Comparison of ENCODE assay signal across 25 cellular contexts in the genomic region with DNA sequence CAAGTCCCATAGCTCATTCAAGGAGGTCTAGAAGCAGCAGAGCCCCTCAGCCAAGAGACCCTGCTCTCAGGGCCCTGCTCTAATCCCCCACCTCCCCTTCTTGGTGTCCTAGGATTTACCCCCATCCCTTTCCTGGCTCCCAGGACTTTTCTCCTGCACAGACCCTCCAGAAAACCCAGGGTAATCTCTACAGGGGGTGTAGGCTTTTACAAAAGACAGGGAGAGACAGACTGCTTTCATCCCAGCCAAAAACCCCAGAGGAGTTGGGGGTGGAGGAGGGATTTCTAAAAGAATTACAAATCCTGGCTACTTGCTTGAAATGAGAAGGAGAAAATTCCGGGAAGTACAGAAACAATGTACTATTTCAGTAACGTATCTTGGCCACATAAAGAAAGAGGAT.
"Had no signal": no experiment of that assay in that cellular context is flagged by ENCODE, and none has a peak within 500 bp of the region (broad histone marks: within the 10 kb centered on the region; RNA-seq: fewer than 3 reads in every experiment).

No MANE protein-coding gene starts in this region.

- H3K4me3 ChIP-seq: body of pancreas had no signal

- H3K9me3 ChIP-seq: body of pancreas had no signal

- H3K4me3 Mint-ChIP-seq: activated CD8-positive, alpha-beta T cell treated with anti-CD3 and anti-CD28 coated beads for 36 hours; activated naive CD8-positive, alpha-beta T cell; activated T-cell treated with anti-CD3 and anti-CD28 coated beads, Interleukin-2, amount 50 U/mL, for 4 hours; activated T-helper 17 cell treated with anti-CD3 and anti-CD28 coated beads, Interleukin-2, amount 50 U/mL, for 72 hours; endodermal cell had no signal

- H3K27me3 Mint-ChIP-seq: activated CD8-positive, alpha-beta T cell treated with anti-CD3 and anti-CD28 coated beads for 36 hours; activated naive CD8-positive, alpha-beta T cell; activated T-helper 17 cell treated with anti-CD3 and anti-CD28 coated beads, Interleukin-2, amount 50 U/mL, for 72 hours had no signal

- DNase-seq: activated CD4-positive, alpha-beta T cell treated with anti-CD3 and anti-CD28 coated beads for 1 hour; activated CD4-positive, alpha-beta T cell treated with anti-CD3 and anti-CD28 coated beads for 4 hours; activated CD4-positive, alpha-beta T cell treated with anti-CD3 and anti-CD28 coated beads, Interleukin-2, amount 50 U/mL, for 1 hour; activated CD4-positive, alpha-beta T cell treated with anti-CD3 and anti-CD28 coated beads, Interleukin-2, amount 50 U/mL, for 48 hours; activated CD8-positive, alpha-beta memory T cell treated with anti-CD3 and anti-CD28 coated beads for 24 hours; activated CD8-positive, alpha-beta T cell treated with anti-CD3 and anti-CD28 coated beads for 36 hours; activated effector memory CD4-positive, alpha-beta T cell treated with Interleukin-2 at 50 U/mL for 16 hours; activated gamma-delta T cell treated with Interleukin-2 at 50 U/mL for 16 hours; activated naive CD4-positive, alpha-beta T cell treated with anti-CD3 and anti-CD28 coated beads, Interleukin-2, amount 50 U/mL, for 16 hours; activated naive CD4-positive, alpha-beta T cell treated with Interleukin-2 at 50 U/mL for 16 hours; activated T-cell treated with anti-CD3 and anti-CD28 coated beads, Interleukin-2, amount 50 U/mL, for 4 hours; amniotic stem cell; aorta; body of pancreas; caudate nucleus; cortex of kidney; dermis blood vessel endothelial cell; effector memory CD4-positive, alpha-beta T cell; endodermal cell; foreskin fibroblast; head of caudate nucleus; T-helper 2 cell had no signal

- H3K36me3 Mint-ChIP-seq: activated naive CD8-positive, alpha-beta T cell had no signal

- H3K4me1 Mint-ChIP-seq: endodermal cell had no signal

- ATAC-seq: activated CD8-positive, alpha-beta T cell treated with anti-CD3 and anti-CD28 coated beads for 36 hours; activated T-cell treated with anti-CD3 and anti-CD28 coated beads, Interleukin-2, amount 50 U/mL, for 4 hours; activated T-helper 17 cell treated with anti-CD3 and anti-CD28 coated beads, Interleukin-2, amount 50 U/mL, for 72 hours; body of pancreas; esophagus mucosa had no signal

- H3K4me1 ChIP-seq: body of pancreas had no signal

- H3K9me3 Mint-ChIP-seq: activated CD8-positive, alpha-beta T cell treated with anti-CD3 and anti-CD28 coated beads for 36 hours; endodermal cell had no signal

- H3K27me3 ChIP-seq: body of pancreas had no signal

- H3K27ac Mint-ChIP-seq: activated CD8-positive, alpha-beta T cell treated with anti-CD3 and anti-CD28 coated beads for 36 hours; activated naive CD8-positive, alpha-beta T cell; activated T-helper 17 cell treated with anti-CD3 and anti-CD28 coated beads, Interleukin-2, amount 50 U/mL, for 72 hours; endodermal cell had no signal

- H3K27ac ChIP-seq: body of pancreas had no signal
